ENCODE assay signal across 8 cellular contexts in genomic region chr6:33324139-33324538, GRCh38. TPM values are rescaled to one million over a fixed set of nuclear protein-coding genes. Genes with fewer than 3 reads are reported as not detected.
DNase-seq lines count a peak whose midpoint lies in the region; ATAC-seq lines count a peak whose summit lies in the region.

No MANE protein-coding gene starts in this region.

- no peaks in the 10 kb centered on the region for H3K27me3 Mint-ChIP-seq in activated naive CD8-positive, alpha-beta T cell treated with anti-CD3 and anti-CD28 coated beads, Interleukin-2, amount 50 U/mL, for 24 hours
- H3K27me3 Mint-ChIP-seq in naive B cell = no peaks in the 10 kb centered on the region

- peaks cover 22 to 27% (median 24%) of the 10 kb centered on the region in 11 experiments for H3K36me3 ChIP-seq in BLaER1 treated with 17β-estradiol and CSF1 and Interleukin-3, amounts not matched to agents 10 nM and 100 nM
- H3K36me3 ChIP-seq in HUES48 (ENCODE audit: control insufficient read depth, insufficient read depth, low read length) = peaks cover 22% of the 10 kb centered on the region

- H3K36me3 Mint-ChIP-seq in activated naive CD8-positive, alpha-beta T cell treated with anti-CD3 and anti-CD28 coated beads, Interleukin-2, amount 50 U/mL, for 24 hours (ENCODE audit: low read depth) = peaks cover 34% of the 10 kb centered on the region
- peaks cover 13 to 24% of the 10 kb centered on the region in 2 donors for H3K36me3 Mint-ChIP-seq in naive B cell

- no peak for DNase-seq in activated naive CD8-positive, alpha-beta T cell treated with anti-CD3 and anti-CD28 coated beads, Interleukin-2, amount 50 U/mL, for 24 hours
- DNase-seq in naive B cell (peak; percentile 86), NCI-H226 (no peak), HUDEP-2 (lab: John Stamatoyannopoulos, UW; ENCODE audit: unreplicated experiment in 76 of 76) (no peak), SW 1271 (lab: John Stamatoyannopoulos, UW) (no peak), HuH-7 (ENCODE audit: low spot score) (no peak)

- H3K4me2 ChIP-seq in BLaER1 treated with 17β-estradiol and CSF1 and Interleukin-3, amounts not matched to agents 10 nM and 100 nM = peak overlapping the region; percentile 86 to 100 (median 96)

- no peak for ATAC-seq in activated naive CD8-positive, alpha-beta T cell treated with anti-CD3 and anti-CD28 coated beads, Interleukin-2, amount 50 U/mL, for 24 hours
- ATAC-seq in naive B cell (ENCODE audit: low read depth in 2 of 2) = peak; percentile 46 to 53

- peaks cover 8 to 30% (median 24%) of the 10 kb centered on the region in 11 experiments; a peak in 20 of 22 replicates for H4K20me1 ChIP-seq in BLaER1 treated with 17β-estradiol and CSF1 and Interleukin-3, amounts not matched to agents 10 nM and 100 nM

- H3K4me1 Mint-ChIP-seq in activated naive CD8-positive, alpha-beta T cell treated with anti-CD3 and anti-CD28 coated beads, Interleukin-2, amount 50 U/mL, for 24 hours = peaks cover 45% of the 10 kb centered on the region
- H3K4me1 Mint-ChIP-seq in naive B cell = peaks cover 54 to 62% (median 55%) of the 10 kb centered on the region in 3 donors

- peak overlapping the region; percentile 77 to 92 (median 83); a peak in 21 of 22 replicates for H3K27ac ChIP-seq in BLaER1 treated with 17β-estradiol and CSF1 and Interleukin-3, amounts not matched to agents 10 nM and 100 nM
- no peak overlapping the region for H3K27ac ChIP-seq in HUES48 (ENCODE audit: low read depth, low read length)

- peak overlapping the region; percentile 87 to 94 (median 90); a peak in 21 of 22 replicates for H3K9ac ChIP-seq in BLaER1 treated with 17β-estradiol and CSF1 and Interleukin-3, amounts not matched to agents 10 nM and 100 nM
- H3K9ac ChIP-seq in HUES48 (ENCODE audit: low read depth, low read length) = no peak overlapping the region

- peak overlapping the region; percentile 100 for H3K27ac Mint-ChIP-seq in activated naive CD8-positive, alpha-beta T cell treated with anti-CD3 and anti-CD28 coated beads, Interleukin-2, amount 50 U/mL, for 24 hours
- H3K27ac Mint-ChIP-seq in naive B cell = peak overlapping the region; percentile 89 to 100 (median 96)

- no peaks in the 10 kb centered on the region for H3K9me3 ChIP-seq in BLaER1 treated with 17β-estradiol and CSF1 and Interleukin-3, amounts not matched to agents 10 nM and 100 nM (replicated peaks in 1 of 11)
- H3K9me3 ChIP-seq in HUES48 (ENCODE audit: control insufficient read depth, insufficient read depth, low read length) = no peaks in the 10 kb centered on the region

- H3K4me1 ChIP-seq in BLaER1 treated with 17β-estradiol and CSF1 and Interleukin-3, amounts not matched to agents 10 nM and 100 nM = peaks cover 40 to 46% (median 43%) of the 10 kb centered on the region in 10 experiments
- H3K4me1 ChIP-seq in HUES48 (ENCODE audit: control insufficient read depth, insufficient read depth, low read length) = peaks cover 22% of the 10 kb centered on the region

- H3K4me3 Mint-ChIP-seq in activated naive CD8-positive, alpha-beta T cell treated with anti-CD3 and anti-CD28 coated beads, Interleukin-2, amount 50 U/mL, for 24 hours = peak overlapping the region; percentile 98
- H3K4me3 Mint-ChIP-seq in naive B cell = peak overlapping the region; percentile 89 to 100 (median 98)

- H3K27me3 ChIP-seq in BLaER1 treated with 17β-estradiol and CSF1 and Interleukin-3, amounts not matched to agents 10 nM and 100 nM = no peaks in the 10 kb centered on the region
- no peaks in the 10 kb centered on the region for H3K27me3 ChIP-seq in HUES48 (ENCODE audit: control insufficient read depth, insufficient read depth, low read length)

- H3K4me3 ChIP-seq in BLaER1 treated with 17β-estradiol and CSF1 and Interleukin-3, amounts not matched to agents 10 nM and 100 nM = peak overlapping the region; percentile 71 to 91 (median 86)
- peak overlapping the region; percentile 78 for H3K4me3 ChIP-seq in HUES48 (ENCODE audit: low read depth, low read length)

- no peaks in the 10 kb centered on the region for H3K9me3 Mint-ChIP-seq in activated naive CD8-positive, alpha-beta T cell treated with anti-CD3 and anti-CD28 coated beads, Interleukin-2, amount 50 U/mL, for 24 hours
- no peaks in the 10 kb centered on the region for H3K9me3 Mint-ChIP-seq in naive B cell

RNA-seq across cellular contexts. Expression of gene DAXX, which starts 1.4 kb away (rescaled TPM):
- 100 to 1,000 TPM in 3 of 6 donors, 10 to 100 TPM in 3; 61.4 to 140 (median 102) TPM for polyA plus RNA-seq in naive B cell (ENCODE audit: low read depth in 6 of 6)

RNA-seq across cellular contexts. Expression of gene ZBTB22, which starts 6.6 kb away (rescaled TPM):
- polyA plus RNA-seq in naive B cell (ENCODE audit: low read depth in 6 of 6) = 10 to 100 TPM; 19.2 to 29.9 (median 23.8) TPM

RNA-seq across cellular contexts. Expression of gene TAPBP, which starts 10.3 kb away (rescaled TPM):
- polyA plus RNA-seq in naive B cell (ENCODE audit: low read depth in 6 of 6) = 100 to 1,000 TPM; 450 to 564 (median 508) TPM

RNA-seq across cellular contexts. Expression of gene RGL2, which starts 25.4 kb away (rescaled TPM):
- 10 to 100 TPM; 15.5 to 39.0 (median 17.2) TPM for polyA plus RNA-seq in naive B cell (ENCODE audit: low read depth in 6 of 6)

RNA-seq across cellular contexts. Expression of gene PFDN6, which starts 34.7 kb away (rescaled TPM):
- 10 to 100 TPM; 29.4 to 47.8 (median 41.3) TPM for polyA plus RNA-seq in naive B cell (ENCODE audit: low read depth in 6 of 6)
